In genomic region chr12:13171921-13172859, GRCh38 we compare ENCODE assay signal across 9 cellular contexts. TPM values are rescaled to one million over a fixed set of nuclear protein-coding genes. Genes with fewer than 3 reads are reported as not detected.
DNase-seq lines count a peak whose midpoint lies in the region; ATAC-seq and TF ChIP-seq lines count a peak whose summit lies in the region.
"Had no signal": no experiment of that assay in that cellular context is flagged by ENCODE, and none has a peak within 500 bp of the region (broad histone marks: within the 10 kb centered on the region; RNA-seq: fewer than 3 reads in every experiment).

No MANE protein-coding gene starts in this region.

- peak overlapping the region in 3 of 4 donors; percentile 62 to 67 (median 63) for H3K27ac ChIP-seq in sigmoid colon

- intact Hi-C loops in sigmoid colon (cut with DNase I): no loop called here

- ATAC-seq in GM18909 (IDR thresholded peaks at IDR 0.05; ENCODE audit: poor library complexity, unreplicated experiment) (peak; percentile 40), HG03045 (IDR thresholded peaks at IDR 0.05; ENCODE audit: unreplicated experiment) (no peak), HG02981 (IDR thresholded peaks at IDR 0.05; ENCODE audit: unreplicated experiment) (no peak), HG03520 (IDR thresholded peaks at IDR 0.05; ENCODE audit: unreplicated experiment) (no peak)

- H3K36me3 ChIP-seq in sigmoid colon: no peaks in the 10 kb centered on the region

- no peak for TF ChIP-seq POLR2A in sigmoid colon (IDR thresholded peaks at IDR 0.05)

- no peaks in the 10 kb centered on the region for H3K27me3 ChIP-seq in sigmoid colon

- DNase-seq in LHCN-M2 (ENCODE audit: low read depth) (peak; percentile 70), fibroblast of gingiva (ENCODE audit: low read depth) (peak; percentile 62), sigmoid colon (no peak), NCI-H128 (lab: John Stamatoyannopoulos, UW; ENCODE audit: unreplicated experiment) (no peak)
- DNase-seq: activated T-cell treated with anti-CD3 and anti-CD28 coated beads, Interleukin-2, amount 50 U/mL, for 1 hour had no signal

- TF ChIP-seq EP300 in sigmoid colon (IDR thresholded peaks at IDR 0.05): no peak

- H3K4me1 ChIP-seq in sigmoid colon: no peaks in the 10 kb centered on the region

- H3K4me3 ChIP-seq in sigmoid colon: no peak overlapping the region

- no peaks in the 10 kb centered on the region for H3K9me3 ChIP-seq in sigmoid colon

- TF ChIP-seq CTCF in sigmoid colon (IDR thresholded peaks at IDR 0.05): no peak

- WGBS in sigmoid colon, 2 donors: 71 to 81% methylated on average over 14 of the region's 14 CpGs

RNA-seq across cellular contexts. Expression of gene EMP1, which starts 24.3 kb away (rescaled TPM):
- total RNA-seq in LHCN-M2 (2014; rRNA removed) (590 and 679 TPM in 2 replicates), sigmoid colon (100 to 1,000 TPM in 2 of 4 donors, 10 to 100 TPM in 2; 72.1 to 172 (median 94.2) TPM)
- polyA plus RNA-seq in LHCN-M2 (2012): 194 TPM
- polyA plus RNA-seq in sigmoid colon: 100 to 1,000 TPM in 1 of 3 donors, 10 to 100 TPM in 2; 25.8 to 153 (median 34.7) TPM

Comparison
In these comparisons a context has a peak if more than half of its experiments do, and no peak if none do; other contexts are left out.
1. DNase-seq: peak in LHCN-M2 (single experiment) and fibroblast of gingiva (single experiment); none in sigmoid colon (single experiment) and NCI-H128 (single experiment).